16 cellular contexts compared by ENCODE assay signal in genomic region chr7:149748223-149748874, GRCh38. TPM values are rescaled to one million over a fixed set of nuclear protein-coding genes. Genes with fewer than 3 reads are reported as not detected.
"Had no signal": no experiment of that assay in that cellular context is flagged by ENCODE, and none has a peak within 500 bp of the region (broad histone marks: within the 10 kb centered on the region; RNA-seq: fewer than 3 reads in every experiment).

No MANE protein-coding gene starts in this region.

- H3K4me3 Mint-ChIP-seq: activated naive CD4-positive, alpha-beta T cell treated with anti-CD3 and anti-CD28 coated beads, Interleukin-2, amount 10 ng/mL, durations not matched to agents 7 days and 5 days; memory B cell; nephron progenitor cell had no signal

- H3K36me3 ChIP-seq: adrenal gland, left lung, ovary had no signal

- DNase-seq: activated CD4-positive, alpha-beta T cell treated with anti-CD3 and anti-CD28 coated beads for 4 hours; activated naive CD4-positive, alpha-beta T cell treated with anti-CD3 and anti-CD28 coated beads, Interleukin-2, amount 10 ng/mL, durations not matched to agents 7 days and 5 days; adrenal gland; body of pancreas; central memory CD4-positive, alpha-beta T cell; effector memory CD4-positive, alpha-beta T cell; left lung; nephron progenitor cell; ovary; retina; T-helper 9 cell had no signal

- H3K9me3 Mint-ChIP-seq: activated T-helper 2 cell treated with anti-CD3 and anti-CD28 coated beads, Interferon-gamma antibody, Interleukin-2, Interleukin-4, amounts not matched to agents 10 μg/mL and 5 μg/mL and 100 μg/mL, durations not matched to agents 14 hours and 24 hours and 36 hours had no signal

- ATAC-seq: body of pancreas, left lung had no signal

- H3K4me1 ChIP-seq: adrenal gland, body of pancreas, left lung had no signal

- H3K9me3 ChIP-seq: adrenal gland, body of pancreas, left lung, ovary had no signal

- H3K27ac ChIP-seq: adrenal gland, body of pancreas, left lung, ovary, skin epidermis, VCaP had no signal

- H3K4me1 Mint-ChIP-seq: activated naive CD4-positive, alpha-beta T cell treated with anti-CD3 and anti-CD28 coated beads, Interleukin-2, amount 10 ng/mL, durations not matched to agents 7 days and 5 days; memory B cell had no signal

- H3K4me3 ChIP-seq: adrenal gland, body of pancreas, left lung, ovary, skin epidermis had no signal

- H3K27me3 ChIP-seq: adrenal gland, body of pancreas, left lung, ovary had no signal

- H3K27ac Mint-ChIP-seq: activated naive CD4-positive, alpha-beta T cell treated with anti-CD3 and anti-CD28 coated beads, Interleukin-2, amount 10 ng/mL, durations not matched to agents 7 days and 5 days; activated T-helper 2 cell treated with anti-CD3 and anti-CD28 coated beads, Interferon-gamma antibody, Interleukin-2, Interleukin-4, amounts not matched to agents 10 μg/mL and 5 μg/mL and 100 μg/mL, durations not matched to agents 14 hours and 24 hours and 36 hours; memory B cell; nephron progenitor cell had no signal

- FAIRE-seq: islet of Langerhans had no signal

- H3K36me3 Mint-ChIP-seq: activated naive CD4-positive, alpha-beta T cell treated with anti-CD3 and anti-CD28 coated beads, Interleukin-2, amount 10 ng/mL, durations not matched to agents 7 days and 5 days had no signal

RNA-seq across cellular contexts. Expression of gene ZNF467, which starts 25.0 kb away (rescaled TPM):
- total RNA-seq: activated T-helper 2 cell treated with anti-CD3 and anti-CD28 coated beads, Interferon-gamma antibody, Interleukin-2, Interleukin-4, amounts not matched to agents 10 μg/mL and 5 μg/mL and 100 μg/mL, durations not matched to agents 14 hours and 24 hours and 36 hours had no signal
